In genomic region chr2:160582481-160583161, GRCh38 we compare ENCODE assay signal across 12 cellular contexts.
DNase-seq lines count a peak whose midpoint lies in the region; ATAC-seq and TF ChIP-seq lines count a peak whose summit lies in the region.
"Had no signal": no experiment of that assay in that cellular context is flagged by ENCODE, and none has a peak within 500 bp of the region (broad histone marks: within the 10 kb centered on the region; RNA-seq: fewer than 3 reads in every experiment).

No MANE protein-coding gene starts in this region.

- no peak for TF ChIP-seq CTCF in AG04450 (IDR thresholded peaks at IDR 0.05; ENCODE audit: low read depth, low read length)
- TF ChIP-seq CTCF in fibroblast of mammary gland (conservative IDR thresholded peaks at IDR 0.05; ENCODE audit: control insufficient read depth, insufficient read depth, low read depth, low read length), result no peak
- no peak for TF ChIP-seq CTCF in nephron (IDR thresholded peaks at IDR 0.05; ENCODE audit: unreplicated experiment in 3 of 3)
- TF ChIP-seq CTCF in spleen (IDR thresholded peaks at IDR 0.05 in 8 of 11, conservative IDR thresholded peaks at IDR 0.05 in 3 of 11), result no peak

- H3K36me3 ChIP-seq in spleen, result no peaks in the 10 kb centered on the region

- no peak overlapping the region for H3K4me3 ChIP-seq in AG04450 (ENCODE audit: low read depth, low read length)
- no peak overlapping the region for H3K4me3 ChIP-seq in fibroblast of mammary gland (ENCODE audit: control insufficient read depth, low read depth, low read length)
- H3K4me3 ChIP-seq in spleen, result no peak overlapping the region

- H3K4me3 Mint-ChIP-seq in nephron, result peak overlapping the region; percentile 1 to 6 (median 3)
- H3K4me3 Mint-ChIP-seq in stimulated activated naive B cell treated with anti-CD40 and anti-IgM and Interleukin-4, amounts not matched to agents 10 μg/mL and 1 μg/mL and 100 μg/mL, for 72 hours, result no peak overlapping the region
- H3K4me3 Mint-ChIP-seq: CD14-positive monocyte had no signal

- H3K4me1 Mint-ChIP-seq in nephron, result peaks cover 32% of the 10 kb centered on the region
- no peaks in the 10 kb centered on the region for H3K4me1 Mint-ChIP-seq in stimulated activated naive B cell treated with anti-CD40 and anti-IgM and Interleukin-4, amounts not matched to agents 10 μg/mL and 1 μg/mL and 100 μg/mL, for 72 hours

- H3K27me3 Mint-ChIP-seq in nephron (ENCODE audit: low read depth), result no peaks in the 10 kb centered on the region
- H3K27me3 Mint-ChIP-seq in stimulated activated naive B cell treated with anti-CD40 and anti-IgM and Interleukin-4, amounts not matched to agents 10 μg/mL and 1 μg/mL and 100 μg/mL, for 72 hours, result peaks cover 0 to 4% of the 10 kb centered on the region in 2 donors

- 62 to 84% (median 79%) methylated on average over 3 of the region's 3 CpGs for WGBS in spleen, 5 donors

- no peaks in the 10 kb centered on the region for H3K36me3 Mint-ChIP-seq in nephron (ENCODE audit: low read depth)
- no peaks in the 10 kb centered on the region for H3K36me3 Mint-ChIP-seq in stimulated activated naive B cell treated with anti-CD40 and anti-IgM and Interleukin-4, amounts not matched to agents 10 μg/mL and 1 μg/mL and 100 μg/mL, for 72 hours
- H3K36me3 Mint-ChIP-seq: CD14-positive monocyte had no signal

- peaks cover 0 to 10% (median 0%) of the 10 kb centered on the region in 6 donors for H3K4me1 ChIP-seq in spleen

- H3K27ac ChIP-seq in AG04450 (ENCODE audit: low read depth, low read length) (no peak overlapping the region), spleen (peak overlapping the region in 2 of 8 donors; percentile 30 to 34)

- intact Hi-C loops in spleen (cut with DNase I; ENCODE audit: low total_unique reads), result no loop called here

- ATAC-seq in GM19455 (IDR thresholded peaks at IDR 0.05; ENCODE audit: unreplicated experiment), result no peak
- no peak for ATAC-seq in stimulated activated naive B cell treated with anti-CD40 and anti-IgM and Interleukin-4, amounts not matched to agents 10 μg/mL and 1 μg/mL and 100 μg/mL, for 72 hours (replicated peaks)

- no peaks in the 10 kb centered on the region for H3K9me3 ChIP-seq in AG04450 (ENCODE audit: control insufficient read depth, insufficient read depth, low read length)
- no peaks in the 10 kb centered on the region for H3K9me3 ChIP-seq in spleen

- peak overlapping the region; percentile 93 to 95 (median 94) for H3K27ac Mint-ChIP-seq in nephron
- no peak overlapping the region for H3K27ac Mint-ChIP-seq in stimulated activated naive B cell treated with anti-CD40 and anti-IgM and Interleukin-4, amounts not matched to agents 10 μg/mL and 1 μg/mL and 100 μg/mL, for 72 hours
- H3K27ac Mint-ChIP-seq: activated T-helper 2 cell treated with anti-CD3 and anti-CD28 coated beads, Interferon-gamma antibody, Interleukin-2, Interleukin-4, amounts not matched to agents 10 μg/mL and 5 μg/mL and 100 μg/mL, durations not matched to agents 14 hours and 24 hours and 36 hours; CD14-positive monocyte had no signal

- no peak for TF ChIP-seq POLR2A in spleen (IDR thresholded peaks at IDR 0.05)

- H3K27me3 ChIP-seq in AG04450 (ENCODE audit: control insufficient read depth, insufficient read depth, low read length), result no peaks in the 10 kb centered on the region
- no peaks in the 10 kb centered on the region for H3K27me3 ChIP-seq in spleen (replicated peaks in 1 of 7)

- DNase-seq in AG04450 (ENCODE audit: low read depth, low spot score) (peak; percentile 39), RPMI7951 (ENCODE audit: low read depth) (peak; percentile 68), fibroblast of mammary gland (ENCODE audit: low read depth) (peak; percentile 39), spleen (no peak), OCI-M1 (lab: John Stamatoyannopoulos, UW) (no peak)
- no peak for DNase-seq in stimulated activated naive B cell treated with anti-CD40 and anti-IgM and Interleukin-4, amounts not matched to agents 10 μg/mL and 1 μg/mL and 100 μg/mL, for 72 hours
- DNase-seq: MM.1S, SW 1271 had no signal

- POLR2A ChIA-PET in AG04450 (lab: Yijun Ruan, JAX), result interaction anchor here (0.6 kb wide), 1 partner anchor 25 kb away, joined by 3 read pairs; no protein-coding TSS in a partner anchor

- peaks cover 5% of the 10 kb centered on the region for H3K9me3 Mint-ChIP-seq in nephron
- no peaks in the 10 kb centered on the region for H3K9me3 Mint-ChIP-seq in stimulated activated naive B cell treated with anti-CD40 and anti-IgM and Interleukin-4, amounts not matched to agents 10 μg/mL and 1 μg/mL and 100 μg/mL, for 72 hours
- H3K9me3 Mint-ChIP-seq: activated T-helper 2 cell treated with anti-CD3 and anti-CD28 coated beads, Interferon-gamma antibody, Interleukin-2, Interleukin-4, amounts not matched to agents 10 μg/mL and 5 μg/mL and 100 μg/mL, durations not matched to agents 14 hours and 24 hours and 36 hours had no signal

- CTCF ChIA-PET in AG04450 (lab: Charles Lee), result interaction anchor here (0.5 to 1.0 kb wide), 3 partner anchors 106 to 259 kb away, joined by 3 to 6 read pairs (median 4); no protein-coding TSS in a partner anchor

Comparison
In these comparisons a context has a peak if more than half of its experiments do, and no peak if none do; other contexts are left out.
1. DNase-seq: peak in AG04450 (single experiment), RPMI7951 (single experiment) and fibroblast of mammary gland (single experiment); none in stimulated activated naive B cell treated with anti-CD40 and anti-IgM and Interleukin-4, amounts not matched to agents 10 μg/mL and 1 μg/mL and 100 μg/mL, for 72 hours (single experiment), spleen (single experiment) and OCI-M1 (single experiment).
2. H3K4me3 Mint-ChIP-seq: peak in nephron (3 of 3); none in stimulated activated naive B cell treated with anti-CD40 and anti-IgM and Interleukin-4, amounts not matched to agents 10 μg/mL and 1 μg/mL and 100 μg/mL, for 72 hours (0 of 2).